ENCODE assay signal across 11 cellular contexts in genomic region chr7:151550601-151551286, GRCh38. TPM values are rescaled to one million over a fixed set of nuclear protein-coding genes. Genes with fewer than 3 reads are reported as not detected.
DNase-seq lines count a peak whose midpoint lies in the region; ATAC-seq, FAIRE-seq and TF ChIP-seq lines count a peak whose summit lies in the region.
"Had no signal": no experiment of that assay in that cellular context is flagged by ENCODE, and none has a peak within 500 bp of the region (broad histone marks: within the 10 kb centered on the region; RNA-seq: fewer than 3 reads in every experiment).

No MANE protein-coding gene starts in this region.

- DNase-seq in CD4-positive, alpha-beta T cell: no peak
- DNase-seq in HTR-8/SVneo (ENCODE audit: insufficient read length, low spot score) (peak; percentile 34), cardiac fibroblast (ENCODE audit: low read depth in 2 of 2) (peak; percentile 65 to 86), lung microvascular endothelial cell (ENCODE audit: low read depth in 2 of 2) (peak; percentile 79 to 83), prostate gland (ENCODE audit: low spot score) (no peak), activated T-cell treated with anti-CD3 and anti-CD28 coated beads for 4 hours (no peak)
- no peak for DNase-seq in stimulated activated CD4-positive, alpha-beta T cell treated with anti-CD3 and anti-CD28 coated beads, Interleukin-2, amount 100 ng/mL, for 24 hours
- DNase-seq: activated CD4-positive, alpha-beta T cell treated with anti-CD3 and anti-CD28 coated beads, Interleukin-2, amount 50 U/mL, for 4 hours had no signal

- H3K36me3 Mint-ChIP-seq in CD4-positive, alpha-beta T cell (ENCODE audit: low read depth): peaks cover 4% of the 10 kb centered on the region

- CTCF ChIA-PET in CD4-positive, alpha-beta T cell (lab: Charles Lee): no interaction called here

- H3K4me1 Mint-ChIP-seq in CD4-positive, alpha-beta T cell (ENCODE audit: low read depth): peaks cover 7% of the 10 kb centered on the region

- POLR2A ChIA-PET in CD4-positive, alpha-beta T cell (lab: Charles Lee): no interaction called here

- no peak overlapping the region for H3K27ac ChIP-seq in CD4-positive, alpha-beta T cell (ENCODE audit: low read depth, low read length)
- H3K27ac ChIP-seq in prostate gland: no peak overlapping the region
- H3K27ac ChIP-seq: cardiac muscle cell had no signal

- H3K9me3 ChIP-seq in CD4-positive, alpha-beta T cell (ENCODE audit: control insufficient read depth, low read length): no peaks in the 10 kb centered on the region
- no peaks in the 10 kb centered on the region for H3K9me3 ChIP-seq in prostate gland

- no peak for FAIRE-seq in HTR-8/SVneo (lab: Jason Lieb, UNC)

- H3K9me3 Mint-ChIP-seq in CD4-positive, alpha-beta T cell: no peaks in the 10 kb centered on the region

- H3K27me3 Mint-ChIP-seq in CD4-positive, alpha-beta T cell: peaks cover 15% of the 10 kb centered on the region

- ATAC-seq in CD4-positive, alpha-beta T cell (ENCODE audit: poor library complexity): peak; percentile 32
- ATAC-seq in HG03521 (IDR thresholded peaks at IDR 0.05; ENCODE audit: unreplicated experiment): no peak

- no peak for TF ChIP-seq CTCF in CD4-positive, alpha-beta T cell (IDR thresholded peaks at IDR 0.05)
- no peak for TF ChIP-seq CTCF in cardiac fibroblast (IDR thresholded peaks at IDR 0.05; ENCODE audit: low read depth, low read length)
- no peak for TF ChIP-seq CTCF in prostate gland (IDR thresholded peaks at IDR 0.05)

- no peaks in the 10 kb centered on the region for H3K36me3 ChIP-seq in prostate gland
- H3K36me3 ChIP-seq: cardiac muscle cell had no signal

- intact Hi-C loops in CD4-positive, alpha-beta T cell (cut with DNase I, micrococcal nuclease): no loop called here
- intact Hi-C loops in prostate gland (cut with DNase I): no loop called here

- H3K4me3 Mint-ChIP-seq in CD4-positive, alpha-beta T cell: no peak overlapping the region

- H3K27ac Mint-ChIP-seq in CD4-positive, alpha-beta T cell: no peak overlapping the region
- H3K27ac Mint-ChIP-seq: progenitor cell of endocrine pancreas had no signal

- peaks cover 12% of the 10 kb centered on the region for H3K4me1 ChIP-seq in prostate gland (replicated peaks)

- H3K4me3 ChIP-seq in cardiac fibroblast (replicated peaks in 1 of 2; ENCODE audit: low read depth in 2 of 2, low read length in 2 of 2): no peak overlapping the region
- no peak overlapping the region for H3K4me3 ChIP-seq in prostate gland
- H3K4me3 ChIP-seq: cardiac muscle cell had no signal

- H3K27me3 ChIP-seq in CD4-positive, alpha-beta T cell (ENCODE audit: control insufficient read depth, insufficient read depth, low read length): no peaks in the 10 kb centered on the region
- no peaks in the 10 kb centered on the region for H3K27me3 ChIP-seq in prostate gland (replicated peaks; ENCODE audit: insufficient read depth)
- H3K27me3 ChIP-seq: cardiac muscle cell had no signal

- WGBS in prostate gland: 45% methylated on average over 4 of the region's 4 CpGs

- TF ChIP-seq POLR2A in prostate gland (IDR thresholded peaks at IDR 0.05): no peak

RNA-seq across cellular contexts. Expression of gene RHEB, which starts 31.0 kb away (rescaled TPM):
- total RNA-seq in CD4-positive, alpha-beta T cell: 10 to 100 TPM; 40.3 to 42.6 TPM
- total RNA-seq in lung microvascular endothelial cell: 42.1 and 50.0 TPM in 2 replicates
- total RNA-seq in prostate gland: 10 to 100 TPM; 59.3 to 63.1 TPM

Comparison
In these comparisons a context has a peak if more than half of its experiments do, and no peak if none do; other contexts are left out.
1. DNase-seq: peak in HTR-8/SVneo (single experiment), cardiac fibroblast (2 of 2) and lung microvascular endothelial cell (2 of 2); none in CD4-positive, alpha-beta T cell (0 of 10), stimulated activated CD4-positive, alpha-beta T cell treated with anti-CD3 and anti-CD28 coated beads, Interleukin-2, amount 100 ng/mL, for 24 hours (0 of 2), prostate gland (single experiment) and activated T-cell treated with anti-CD3 and anti-CD28 coated beads for 4 hours (single experiment).